16 cellular contexts compared by ENCODE assay signal in the genomic region with DNA sequence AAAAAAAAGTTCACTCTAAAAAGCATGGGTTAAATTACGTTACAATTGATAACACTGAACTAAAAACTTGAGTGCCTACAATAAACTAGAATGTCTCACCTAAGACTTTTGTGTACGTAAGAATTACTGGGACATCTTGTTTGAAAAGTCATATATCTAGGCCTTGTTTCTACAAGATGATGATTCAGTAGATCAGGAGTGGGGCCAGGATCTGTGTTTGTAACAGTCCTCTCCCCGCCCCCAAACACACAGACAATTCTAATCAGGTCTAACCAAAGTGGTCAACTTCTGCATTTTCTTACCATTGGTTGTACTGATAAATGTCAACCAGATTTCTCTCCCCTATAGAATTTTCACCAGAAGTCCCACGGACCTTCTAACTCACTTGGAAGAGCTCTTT.
"Had no signal": no experiment of that assay in that cellular context is flagged by ENCODE, and none has a peak within 500 bp of the region (broad histone marks: within the 10 kb centered on the region; RNA-seq: fewer than 3 reads in every experiment).

No MANE protein-coding gene starts in this region.

- H3K27ac ChIP-seq: adrenal gland, parathyroid adenoma, right lobe of liver, skin epidermis, tibial artery had no signal

- H3K9ac ChIP-seq: parathyroid adenoma had no signal

- DNase-seq: activated T-cell treated with anti-CD3 and anti-CD28 coated beads, Interleukin-2, amount 50 U/mL, for 24 hours; adrenal gland; cerebellar nuclear complex; hypothalamus; left colon; naive B cell; nucleus accumbens; right lobe of liver; stimulated activated CD4-positive, alpha-beta T cell treated with anti-CD3 and anti-CD28 coated beads, Interleukin-2, amount 100 ng/mL, for 24 hours; stimulated activated naive CD8-positive, alpha-beta T cell treated with anti-CD3 and anti-CD28 coated beads, Interleukin-15, amount 100 ng/mL, for 72 hours had no signal

- H3K4me3 ChIP-seq: adrenal gland, right lobe of liver, skin epidermis, tibial artery had no signal

- ATAC-seq: activated T-helper 17 cell treated with anti-CD3 and anti-CD28 coated beads, Interleukin-2, amount 50 U/mL, for 72 hours; left colon; right lobe of liver; stimulated activated effector memory CD8-positive, alpha-beta T cell treated with anti-CD3 and anti-CD28 coated beads, Interleukin-12 subunit alpha, Interleukin-12 subunit beta, amount 100 ng/mL, for 72 hours; stimulated activated naive CD8-positive, alpha-beta T cell treated with anti-CD3 and anti-CD28 coated beads, Interleukin-15, amount 100 ng/mL, for 72 hours; WTC11 had no signal

- H3K27me3 ChIP-seq: adrenal gland, right lobe of liver, tibial artery had no signal

- H3K4me1 ChIP-seq: adrenal gland, right lobe of liver, tibial artery had no signal

- H3K36me3 ChIP-seq: adrenal gland, right lobe of liver had no signal

- H2AFZ ChIP-seq: parathyroid adenoma had no signal

- H3K9me3 ChIP-seq: adrenal gland, right lobe of liver had no signal
